8 cellular contexts compared by ENCODE assay signal in the genomic region with DNA sequence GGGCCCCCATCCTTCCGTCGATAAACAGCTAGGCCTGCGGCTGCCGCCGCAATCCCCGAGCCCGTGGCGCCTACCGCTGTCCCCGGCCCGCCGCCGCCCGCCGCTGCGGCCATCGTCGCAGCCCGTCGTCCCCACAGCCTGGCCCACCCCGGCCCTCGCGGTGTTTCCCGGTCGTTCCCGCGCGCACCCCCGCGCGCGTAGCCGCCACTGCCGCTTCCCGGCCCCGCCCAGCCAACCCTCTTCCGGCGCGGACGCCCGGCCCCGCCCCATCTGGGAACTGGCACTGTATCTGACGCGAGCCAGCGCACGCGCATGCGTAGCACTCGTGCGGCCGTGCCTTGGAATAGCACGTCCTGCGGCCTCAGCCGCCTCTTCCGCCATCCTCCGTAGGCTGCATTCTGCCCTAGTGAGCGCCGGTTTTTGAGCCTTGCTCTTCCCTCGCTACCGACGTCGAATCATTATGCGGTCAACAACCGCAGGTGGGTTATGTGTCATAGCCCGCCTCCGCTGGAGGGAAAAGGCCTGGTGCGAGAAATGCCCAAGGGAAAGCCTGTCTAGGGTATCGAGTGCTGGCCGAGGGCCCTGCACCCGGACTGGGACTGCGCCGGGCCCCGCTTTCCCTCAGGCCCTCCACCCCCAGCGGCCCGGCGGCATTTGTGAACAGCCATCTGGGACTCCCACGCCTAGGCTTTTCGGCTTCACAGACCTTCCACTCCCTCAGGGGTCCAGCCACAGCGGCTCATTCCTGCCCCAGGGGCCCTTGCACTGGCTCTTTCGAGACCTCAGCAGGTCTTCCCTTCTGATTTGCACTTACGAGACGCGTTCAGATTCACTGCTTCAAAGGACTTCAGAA. TPM values are rescaled to one million over a fixed set of nuclear protein-coding genes. Genes with fewer than 3 reads are reported as not detected.
A peak's percentile ranks its signal among the peaks of the same experiment; 100 is the strongest.
DNase-seq lines count a peak whose midpoint lies in the region; ATAC-seq and TF ChIP-seq lines count a peak whose summit lies in the region.

A gene (minus strand): TSS at position 209 of the 853 bp plus-strand sequence. CDS start 96 bp downstream, at position 113.

- peak within 1 kb of the TSS; percentile 88 for H3K27ac ChIP-seq in OCI-LY7 (ENCODE audit: low read depth, low read length, poor library complexity, severe bottlenecking)

- POLR2A ChIA-PET in OCI-LY7 (lab: Charles Lee) = interaction anchor here (0.5 to 0.7 kb wide), 3 partner anchors 38 to 1605 kb away, joined by 3 to 7 read pairs (median 4); no protein-coding TSS in a partner anchor

- H3K9me3 ChIP-seq in OCI-LY7 (ENCODE audit: low read length) = no peaks in the 10 kb centered on the region
- H3K9me3 ChIP-seq in mucosa of descending colon = no peaks in the 10 kb centered on the region

- DNase-seq in DMS 273 (lab: John Stamatoyannopoulos, UW; ENCODE audit: unreplicated experiment) = peak; percentile 98
- DNase-seq in HuH-7.5 (ENCODE audit: low spot score) = peak; percentile 96
- DNase-seq in OCI-LY7 (ENCODE audit: low spot score) = peak; percentile 99
- peak; percentile 97 for DNase-seq in activated T-cell treated with anti-CD3 and anti-CD28 coated beads for 24 hours (ENCODE audit: low read depth)
- peak; percentile 98 for DNase-seq in epithelial cell of esophagus (ENCODE audit: low read depth)
- peak; percentile 98 to 99 (median 99) for DNase-seq in mucosa of descending colon
- DNase-seq in stimulated activated CD8-positive, alpha-beta memory T cell treated with anti-CD3 and anti-CD28 coated beads, Interleukin-4, amount 100 ng/mL, for 24 hours (ENCODE audit: low read depth) = peak; percentile 98

- peak within 1 kb of the TSS; percentile 98 for H3K4me2 ChIP-seq in OCI-LY7 (ENCODE audit: low read length)

- H3K36me3 ChIP-seq in OCI-LY7 (ENCODE audit: insufficient read depth, low read length) (peaks cover 29% of the 10 kb centered on the region), mucosa of descending colon (ENCODE audit: low read depth) (no peaks in the 10 kb centered on the region)

- TF ChIP-seq CTCF in OCI-LY7 (conservative IDR thresholded peaks at IDR 0.05; ENCODE audit: low read length) (no peak), epithelial cell of esophagus (IDR thresholded peaks at IDR 0.05; ENCODE audit: insufficient read depth, low read depth, low read length, missing control alignments) (peak; percentile 6), mucosa of descending colon (IDR thresholded peaks at IDR 0.05) (no peak)

- intact Hi-C loops in OCI-LY7 (cut with micrococcal nuclease; ENCODE audit: unreplicated experiment) = loop anchor here (5.0 kb wide), 1 partner anchor 520 kb away; a partner anchor contains a TSS
- intact Hi-C loops in mucosa of descending colon (cut with DNase I, micrococcal nuclease) = no loop called here

- H3K4me3 ChIP-seq in OCI-LY7 (ENCODE audit: low read depth, low read length, poor library complexity, severe bottlenecking) (peak within 1 kb of the TSS; percentile 96), epithelial cell of esophagus (ENCODE audit: low read length) (peak within 1 kb of the TSS; percentile 82), mucosa of descending colon (peak within 1 kb of the TSS; percentile 89)

- H4K20me1 ChIP-seq in OCI-LY7 (ENCODE audit: insufficient read depth, low read length) = peaks cover 11% of the 10 kb centered on the region; the same call in 1 of the 2 replicates

- CTCF ChIA-PET in OCI-LY7 (lab: Charles Lee; ENCODE audit: unreplicated experiment) = no interaction called here

- H3K4me1 ChIP-seq in OCI-LY7 (ENCODE audit: insufficient read depth, low read length, poor library complexity, severe bottlenecking) = peaks cover 42% of the 10 kb centered on the region
- H3K4me1 ChIP-seq in mucosa of descending colon (ENCODE audit: low read depth) = peaks cover 13% of the 10 kb centered on the region

- H3K79me2 ChIP-seq in OCI-LY7 (ENCODE audit: insufficient read depth, low read depth, low read length) = peaks cover 54% of the 10 kb centered on the region

- peak within 1 kb of the TSS; percentile 71 for H2AFZ ChIP-seq in OCI-LY7 (ENCODE audit: low read length)

- ATAC-seq in GM21526 (IDR thresholded peaks at IDR 0.05; ENCODE audit: low FRiP score, unreplicated experiment) (peak; percentile 71), mucosa of descending colon (peak; percentile 97)

- H3K9me2 ChIP-seq in OCI-LY7 (ENCODE audit: insufficient read depth, low read length) = no peaks in the 10 kb centered on the region

- TSS peak; percentile 96 for BruUV-seq in OCI-LY7 (replicated peaks; lab: Mats Ljungman, UMichigan)

RNA-seq across cellular contexts. Expression of the gene that starts here (rescaled TPM):
- 70.5 and 83.2 TPM in 2 replicates for total RNA-seq in OCI-LY7 (2014; rRNA removed; shearing (Covaris generic))
- total RNA-seq in OCI-LY7 (2022) (176 and 182 TPM in 2 replicates), mucosa of descending colon (100 to 1,000 TPM in 1 of 3 donors, 10 to 100 TPM in 2; 61.5 to 117 (median 71.5) TPM)

Comparison
In these comparisons a context has a peak if more than half of its experiments do, and no peak if none do; other contexts are left out.
1. Peak in every context shown above with its lines: DNase-seq, ATAC-seq, H3K4me3 ChIP-seq and H3K27ac ChIP-seq.